ENCODE assay signal across 1 cellular context in the genomic region with DNA sequence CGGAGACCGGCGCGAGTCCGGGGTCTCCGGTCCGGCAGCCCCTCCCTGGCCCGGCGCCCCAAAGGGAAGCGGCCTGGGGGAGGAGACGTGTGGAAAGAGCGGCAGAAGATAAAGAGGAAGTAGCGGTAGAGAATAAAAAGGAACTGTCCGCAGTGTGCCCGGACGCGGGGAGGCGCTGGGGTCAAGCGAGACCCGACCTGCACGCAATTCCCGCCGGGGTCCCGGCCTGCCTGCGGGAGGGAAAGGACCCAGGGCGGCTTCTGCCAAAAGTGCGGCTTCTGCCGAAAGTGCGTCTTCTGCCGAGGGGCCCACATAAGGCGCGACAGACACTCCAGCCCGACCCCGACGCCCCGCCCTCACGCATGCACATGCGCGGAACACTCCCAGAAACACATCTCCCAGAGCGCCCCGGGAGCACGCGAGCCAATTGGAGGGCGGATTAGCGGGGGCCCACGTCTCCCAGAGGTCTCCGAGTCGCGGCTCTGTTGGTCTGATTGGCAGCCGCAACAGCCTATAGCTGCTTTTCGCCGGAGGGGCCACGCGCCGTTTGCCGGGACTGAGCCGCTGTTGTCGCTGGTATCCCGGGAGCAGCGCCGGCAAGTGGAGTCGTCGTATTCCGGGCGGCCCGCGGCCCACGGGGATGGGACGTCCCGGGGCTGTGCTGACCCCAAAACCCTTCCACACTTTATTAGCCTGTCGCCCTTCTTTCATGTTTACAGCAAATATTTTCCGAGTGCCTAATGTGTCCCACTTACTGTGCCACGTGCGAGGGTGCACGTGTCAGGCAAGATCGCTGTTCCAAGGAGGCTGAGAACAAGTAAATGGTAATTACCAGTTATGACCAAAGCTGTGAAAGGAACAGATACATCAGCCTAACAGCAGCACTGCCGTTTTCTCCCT.
TF ChIP-seq lines count a peak whose summit lies in the region.

No MANE protein-coding gene starts in this region.

TF ChIP-seq in HepG2, 621 proteins besides CTCF, POLR2A, EP300 and RAD21 (continued from another document and continues in another):
- TF ChIP-seq KDM5A (IDR thresholded peaks at IDR 0.05; ENCODE audit: borderline replicate concordance, low read length) (peak; percentile 59; the same call in 1 of the 2 replicates), ZNF816 (CRISPR knock-in tag; IDR thresholded peaks at IDR 0.05; ENCODE audit: borderline replicate concordance) (0 out of 2 replicates have a peak, but pooled peaks have one; percentile 67), TBL1XR1 (IDR thresholded peaks at IDR 0.05; ENCODE audit: borderline replicate concordance, low read length, partially characterized antibody) (peak; percentile 25), CC2D1A (CRISPR knock-in tag; IDR thresholded peaks at IDR 0.05) (no peak), ZNF274 (CRISPR knock-in tag; IDR thresholded peaks at IDR 0.05) (peak; percentile 77), ZNF501 (CRISPR knock-in tag; IDR thresholded peaks at IDR 0.05) (peak; percentile 50; the same call in 1 of the 2 replicates), SKIL (CRISPR knock-in tag; IDR thresholded peaks at IDR 0.05; ENCODE audit: borderline replicate concordance) (no peak), ZSCAN31 (CRISPR knock-in tag; IDR thresholded peaks at IDR 0.05; ENCODE audit: low read depth) (peak; percentile 49; the same call in 1 of the 2 replicates), ZNF468 (CRISPR knock-in tag; IDR thresholded peaks at IDR 0.05) (no peak), KMT2B (CRISPR knock-in tag; IDR thresholded peaks at IDR 0.05) (peak; percentile 64; the same call in 1 of the 2 replicates), ZNF451 (CRISPR knock-in tag; IDR thresholded peaks at IDR 0.05) (no peak; the same call in 1 of the 2 replicates), ZNF446 (CRISPR knock-in tag; IDR thresholded peaks at IDR 0.05) (peak; percentile 93), PITX1 (CRISPR knock-in tag; IDR thresholded peaks at IDR 0.05) (peak; percentile 88), ZNF605 (CRISPR knock-in tag; IDR thresholded peaks at IDR 0.05) (peak; percentile 79), NFYC (CRISPR knock-in tag; IDR thresholded peaks at IDR 0.05) (peak; percentile 96), NFKB2 (CRISPR knock-in tag; IDR thresholded peaks at IDR 0.05; ENCODE audit: borderline replicate concordance) (peak; percentile 48; the same call in 1 of the 2 replicates), YY1 (IDR thresholded peaks at IDR 0.05; ENCODE audit: insufficient read depth, insufficient replicate concordance, low read depth, low read length) (peak; percentile 34), RXRB (CRISPR knock-in tag; IDR thresholded peaks at IDR 0.05; ENCODE audit: borderline replicate concordance) (peak; percentile 8; the same call in 1 of the 2 replicates), FOXO1 (CRISPR knock-in tag; IDR thresholded peaks at IDR 0.05) (0 out of 2 replicates have a peak, but pooled peaks have one; percentile 37), MZF1 (CRISPR knock-in tag; IDR thresholded peaks at IDR 0.05; ENCODE audit: borderline replicate concordance) (peak; percentile 94), ZFP36 (IDR thresholded peaks at IDR 0.05; ENCODE audit: borderline replicate concordance, low read depth, low read length, partially characterized antibody) (no peak), AGO2 (optimal IDR thresholded peaks at IDR 0.05; ENCODE audit: low read depth, low read length) (peak; percentile 85), XBP1 (CRISPR knock-in tag; IDR thresholded peaks at IDR 0.05) (peak; percentile 68), HNRNPUL1 (IDR thresholded peaks at IDR 0.05; ENCODE audit: low read depth, low read length) (no peak), SIN3A (IDR thresholded peaks at IDR 0.05; ENCODE audit: borderline replicate concordance, low read depth, low read length) (peak; percentile 91), ZNF136 (CRISPR knock-in tag; IDR thresholded peaks at IDR 0.05; ENCODE audit: low read depth) (0 out of 2 replicates have a peak, but pooled peaks have one; percentile 77), ZNF615 (CRISPR knock-in tag; IDR thresholded peaks at IDR 0.05; ENCODE audit: borderline replicate concordance) (0 out of 2 replicates have a peak, but pooled peaks have one; percentile 11), KDM5B (CRISPR knock-in tag; IDR thresholded peaks at IDR 0.05; ENCODE audit: borderline replicate concordance) (peak; percentile 80; the same call in 1 of the 2 replicates), RBM22 (optimal IDR thresholded peaks at IDR 0.05; ENCODE audit: low read length) (peak; percentile 53), HMGXB3 (CRISPR knock-in tag; IDR thresholded peaks at IDR 0.05; ENCODE audit: borderline replicate concordance) (peak; percentile 93)
- TF ChIP-seq, protein P1, sequence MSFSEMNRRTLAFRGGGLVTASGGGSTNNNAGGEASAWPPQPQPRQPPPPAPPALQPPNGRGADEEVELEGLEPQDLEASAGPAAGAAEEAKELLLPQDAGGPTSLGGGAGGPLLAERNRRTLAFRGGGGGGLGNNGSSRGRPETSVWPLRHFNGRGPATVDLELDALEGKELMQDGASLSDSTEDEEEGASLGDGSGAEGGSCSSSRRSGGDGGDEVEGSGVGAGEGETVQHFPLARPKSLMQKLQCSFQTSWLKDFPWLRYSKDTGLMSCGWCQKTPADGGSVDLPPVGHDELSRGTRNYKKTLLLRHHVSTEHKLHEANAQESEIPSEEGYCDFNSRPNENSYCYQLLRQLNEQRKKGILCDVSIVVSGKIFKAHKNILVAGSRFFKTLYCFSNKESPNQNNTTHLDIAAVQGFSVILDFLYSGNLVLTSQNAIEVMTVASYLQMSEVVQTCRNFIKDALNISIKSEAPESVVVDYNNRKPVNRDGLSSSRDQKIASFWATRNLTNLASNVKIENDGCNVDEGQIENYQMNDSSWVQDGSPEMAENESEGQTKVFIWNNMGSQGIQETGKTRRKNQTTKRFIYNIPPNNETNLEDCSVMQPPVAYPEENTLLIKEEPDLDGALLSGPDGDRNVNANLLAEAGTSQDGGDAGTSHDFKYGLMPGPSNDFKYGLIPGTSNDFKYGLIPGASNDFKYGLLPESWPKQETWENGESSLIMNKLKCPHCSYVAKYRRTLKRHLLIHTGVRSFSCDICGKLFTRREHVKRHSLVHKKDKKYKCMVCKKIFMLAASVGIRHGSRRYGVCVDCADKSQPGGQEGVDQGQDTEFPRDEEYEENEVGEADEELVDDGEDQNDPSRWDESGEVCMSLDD (CRISPR knock-in tag; IDR thresholded peaks at IDR 0.05; ENCODE audit: borderline replicate concordance) = peak; percentile 16; the same call in 1 of the 2 replicates
- TF ChIP-seq, protein P2, sequence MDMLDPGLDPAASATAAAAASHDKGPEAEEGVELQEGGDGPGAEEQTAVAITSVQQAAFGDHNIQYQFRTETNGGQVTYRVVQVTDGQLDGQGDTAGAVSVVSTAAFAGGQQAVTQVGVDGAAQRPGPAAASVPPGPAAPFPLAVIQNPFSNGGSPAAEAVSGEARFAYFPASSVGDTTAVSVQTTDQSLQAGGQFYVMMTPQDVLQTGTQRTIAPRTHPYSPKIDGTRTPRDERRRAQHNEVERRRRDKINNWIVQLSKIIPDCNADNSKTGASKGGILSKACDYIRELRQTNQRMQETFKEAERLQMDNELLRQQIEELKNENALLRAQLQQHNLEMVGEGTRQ (IDR thresholded peaks at IDR 0.05; ENCODE audit: low read depth, low read length) = peak; percentile 46
- TF ChIP-seq, protein P2 (CRISPR knock-in tag; IDR thresholded peaks at IDR 0.05; ENCODE audit: borderline replicate concordance) = peak; percentile 65; the same call in 1 of the 2 replicates
- TF ChIP-seq, protein P3, sequence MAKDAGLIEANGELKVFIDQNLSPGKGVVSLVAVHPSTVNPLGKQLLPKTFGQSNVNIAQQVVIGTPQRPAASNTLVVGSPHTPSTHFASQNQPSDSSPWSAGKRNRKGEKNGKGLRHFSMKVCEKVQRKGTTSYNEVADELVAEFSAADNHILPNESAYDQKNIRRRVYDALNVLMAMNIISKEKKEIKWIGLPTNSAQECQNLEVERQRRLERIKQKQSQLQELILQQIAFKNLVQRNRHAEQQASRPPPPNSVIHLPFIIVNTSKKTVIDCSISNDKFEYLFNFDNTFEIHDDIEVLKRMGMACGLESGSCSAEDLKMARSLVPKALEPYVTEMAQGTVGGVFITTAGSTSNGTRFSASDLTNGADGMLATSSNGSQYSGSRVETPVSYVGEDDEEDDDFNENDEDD (CRISPR knock-in tag; IDR thresholded peaks at IDR 0.05; ENCODE audit: borderline replicate concordance) = peak; percentile 68; the same call in 1 of the 2 replicates
